Comparison of ENCODE assay signal across 8 cellular contexts in genomic region chr9:101737705-101738565, GRCh38. TPM values are rescaled to one million over a fixed set of nuclear protein-coding genes. Genes with fewer than 3 reads are reported as not detected.
DNase-seq lines count a peak whose midpoint lies in the region; ATAC-seq and TF ChIP-seq lines count a peak whose summit lies in the region.

No MANE protein-coding gene starts in this region.

- ATAC-seq in Panc1 = peak; percentile 81
- no peak for ATAC-seq in HG02884 (IDR thresholded peaks at IDR 0.05; ENCODE audit: unreplicated experiment)

- in situ Hi-C loops in Panc1 (cut with HindIII; ENCODE audit: low pct_unique_long_range_greater_than_20kb, low sequenced_read_pairs) = no loop called here

- POLR2A ChIA-PET in Panc1 (lab: Charles Lee) = no interaction called here

- peak overlapping the region; percentile 67 for H3K4me2 ChIP-seq in skeletal muscle satellite cell (ENCODE audit: low read length)

- H3K27me3 ChIP-seq in Panc1 (ENCODE audit: control insufficient read depth, insufficient read depth, low read length) (no peaks in the 10 kb centered on the region; the same call in 1 of the 2 replicates), iPS DF 6.9 (ENCODE audit: control insufficient read depth, insufficient read depth, low read length) (peaks cover 11% of the 10 kb centered on the region), skeletal muscle satellite cell (ENCODE audit: control insufficient read depth, insufficient read depth, low read length) (peaks cover 40% of the 10 kb centered on the region)

- H3K36me3 ChIP-seq in Panc1 (ENCODE audit: control insufficient read depth, insufficient read depth, low read length) = no peaks in the 10 kb centered on the region
- no peaks in the 10 kb centered on the region; the same call in 1 of the 2 replicates for H3K36me3 ChIP-seq in iPS DF 6.9 (ENCODE audit: control insufficient read depth, insufficient read depth, low read length)
- no peaks in the 10 kb centered on the region for H3K36me3 ChIP-seq in skeletal muscle satellite cell (ENCODE audit: insufficient read depth, low read length)

- peak; percentile 23 for DNase-seq in HK-2 (ENCODE audit: unreplicated experiment)
- DNase-seq in Panc1 (ENCODE audit: low read depth, low spot score) = no peak
- no peak for DNase-seq in iPS DF 6.9 (ENCODE audit: low read depth, low spot score)
- DNase-seq in SW 1271 (lab: John Stamatoyannopoulos, UW) = no peak
- DNase-seq in GF-D8 (lab: John Stamatoyannopoulos, UW) = no peak
- DNase-seq in activated CD4-positive, alpha-beta T cell treated with anti-CD3 and anti-CD28 coated beads, Interleukin-2, amount 50 U/mL, for 48 hours = no peak

- H3K9ac ChIP-seq in skeletal muscle satellite cell (ENCODE audit: low read depth, low read length) = no peak overlapping the region

- BruUV-seq in Panc1 (replicated peaks; lab: Mats Ljungman, UMichigan) = no TSS peak

- intact Hi-C loops in Panc1 (cut with micrococcal nuclease; ENCODE audit: unreplicated experiment) = no loop called here

- H3K27ac ChIP-seq in Panc1 (ENCODE audit: low read length) (no peak overlapping the region), iPS DF 6.9 (ENCODE audit: low read length) (no peak overlapping the region)

- H3K4me3 ChIP-seq in Panc1 (ENCODE audit: low read depth in 2 of 2, low read length in 2 of 2) (peak overlapping the region; percentile 26 to 37), iPS DF 6.9 (ENCODE audit: low read length) (peak overlapping the region; percentile 5; the same call in 1 of the 2 replicates), skeletal muscle satellite cell (ENCODE audit: low read length) (peak overlapping the region; percentile 47)

- CTCF ChIA-PET in Panc1 (lab: Charles Lee) = no interaction called here

- WGBS in iPS DF 6.9 (ENCODE audit: insufficient coverage, insufficient read length) = no CpG with 5 or more reads among the region's 78 CpGs

- no peaks in the 10 kb centered on the region for H3K4me1 ChIP-seq in Panc1 (ENCODE audit: control insufficient read depth, insufficient read depth, low read length)
- peaks cover 3% of the 10 kb centered on the region; the same call in 1 of the 2 replicates for H3K4me1 ChIP-seq in iPS DF 6.9 (ENCODE audit: control insufficient read depth, insufficient read depth, low read length)
- no peaks in the 10 kb centered on the region for H3K4me1 ChIP-seq in skeletal muscle satellite cell (ENCODE audit: control insufficient read depth, insufficient read depth, low read length)

- no peak for TF ChIP-seq CTCF in Panc1 (IDR thresholded peaks at IDR 0.05)

- H3K9me3 ChIP-seq in Panc1 (ENCODE audit: control insufficient read depth, insufficient read depth, low read depth, low read length) = no peaks in the 10 kb centered on the region
- H3K9me3 ChIP-seq in iPS DF 6.9 (ENCODE audit: control insufficient read depth, insufficient read depth, low read length) = no peaks in the 10 kb centered on the region; the same call in 1 of the 2 replicates
- no peaks in the 10 kb centered on the region for H3K9me3 ChIP-seq in skeletal muscle satellite cell (replicated peaks; ENCODE audit: low read length)

RNA-seq across cellular contexts. Expression of gene GRIN3A, which starts 0.5 kb away (rescaled TPM):
- 0.03 TPM for total RNA-seq in Panc1 (2021; ENCODE audit: unreplicated experiment)
- polyA plus RNA-seq in Panc1 (2012; ENCODE audit: insufficient read length) = not detected
- total RNA-seq in skeletal muscle satellite cell (2012; rRNA removed) = not detected in 2 replicates
